ENCODE assay signal across 22 cellular contexts in the genomic region with DNA sequence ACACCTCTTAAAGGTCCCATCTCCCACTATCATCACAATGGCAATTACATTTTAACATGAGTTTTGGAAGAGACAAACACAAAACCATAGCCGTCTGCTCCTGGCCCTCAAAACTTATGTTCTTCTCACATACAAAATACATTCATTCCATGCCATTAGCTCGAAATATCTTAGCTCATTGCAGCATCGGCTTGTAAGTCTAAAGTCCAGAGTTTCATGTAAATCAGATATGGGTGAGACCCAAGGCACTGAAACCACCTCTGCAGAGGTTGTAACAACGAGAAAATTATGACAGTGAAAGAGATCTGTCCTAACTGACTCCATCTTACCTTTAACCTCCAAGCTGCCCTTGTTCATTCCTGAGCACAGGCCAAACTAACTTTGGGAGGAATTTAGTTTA.
DNase-seq lines count a peak whose midpoint lies in the region; ATAC-seq, FAIRE-seq and TF ChIP-seq lines count a peak whose summit lies in the region.
"Had no signal": no experiment of that assay in that cellular context is flagged by ENCODE, and none has a peak within 500 bp of the region (broad histone marks: within the 10 kb centered on the region; RNA-seq: fewer than 3 reads in every experiment).

No MANE protein-coding gene starts in this region.

- H3K9ac ChIP-seq in HepG2 (ENCODE audit: insufficient read depth, low read depth, low read length), result no peak overlapping the region
- H3K9ac ChIP-seq: GM23248 had no signal

- ATAC-seq in HepG2 (peak; percentile 89), mucosa of descending colon (peak; percentile 17), HG02571 (IDR thresholded peaks at IDR 0.05; ENCODE audit: unreplicated experiment) (no peak)
- ATAC-seq: A549; CD8-positive, alpha-beta T cell had no signal

- H2AFZ ChIP-seq in hepatocyte, result no peak overlapping the region
- no peak overlapping the region for H2AFZ ChIP-seq in HepG2 (ENCODE audit: low read length)
- H2AFZ ChIP-seq: GM23248 had no signal

- intact Hi-C loops in HepG2 (cut with micrococcal nuclease; ENCODE audit: unreplicated experiment), result no loop called here
- intact Hi-C loops in mucosa of descending colon (cut with DNase I, micrococcal nuclease), result no loop called here

- no peak for TF ChIP-seq RAD21 in HepG2 (CRISPR knock-in tag; IDR thresholded peaks at IDR 0.05)

- no peaks in the 10 kb centered on the region for H3K79me2 ChIP-seq in hepatocyte
- no peaks in the 10 kb centered on the region for H3K79me2 ChIP-seq in HepG2 (ENCODE audit: insufficient read depth, low read length)

- WGBS in hepatocyte (ENCODE audit: low lambda C conversion rate, missing lambda C conversion rate), result 78% methylated on average over 4 of the region's 4 CpGs
- WGBS in HepG2 (ENCODE audit: low lambda C conversion rate), result 2% methylated on average over 4 of the region's 4 CpGs

- H3K4me2 ChIP-seq in hepatocyte (no peak overlapping the region), HepG2 (ENCODE audit: low read depth, low read length) (no peak overlapping the region)
- H3K4me2 ChIP-seq: A549 had no signal

- FAIRE-seq in HepG2 (lab: Jason Lieb, UNC), result no peak
- FAIRE-seq: A549, G401.6, H1 had no signal

- POLR2A ChIA-PET in HepG2 (lab: Yijun Ruan, JAX), result no interaction called here

- BruUV-seq in HepG2 (replicated peaks; lab: Mats Ljungman, UMichigan), result no TSS peak

- no peak for TF ChIP-seq CTCF in hepatocyte (IDR thresholded peaks at IDR 0.05; ENCODE audit: poor library complexity)
- TF ChIP-seq CTCF in HepG2 (CRISPR knock-in tag; IDR thresholded peaks at IDR 0.05), result no peak
- TF ChIP-seq CTCF in mucosa of descending colon (IDR thresholded peaks at IDR 0.05), result no peak

- TF ChIP-seq POLR2A in HepG2 (IDR thresholded peaks at IDR 0.05; ENCODE audit: insufficient read depth in 1 of 2, low read depth in 2 of 2, low read length in 2 of 2), result no peak

- no peaks in the 10 kb centered on the region for H3K36me3 ChIP-seq in hepatocyte (replicated peaks; ENCODE audit: insufficient read depth, low read depth)
- H3K36me3 ChIP-seq in HepG2 (replicated peaks in 1 of 2; ENCODE audit: control insufficient read depth in 1 of 2, insufficient read depth in 2 of 2, low read length in 2 of 2), result no peaks in the 10 kb centered on the region
- no peaks in the 10 kb centered on the region for H3K36me3 ChIP-seq in mucosa of descending colon (ENCODE audit: low read depth)

- H4K20me1 ChIP-seq in hepatocyte (ENCODE audit: insufficient read depth, poor library complexity, severe bottlenecking) (no peaks in the 10 kb centered on the region), HepG2 (ENCODE audit: insufficient read depth, low read length) (no peaks in the 10 kb centered on the region)

- DNase-seq in NCI-H526 treated with DMSO at 0.1 percent for 48 hours (lab: John Stamatoyannopoulos, UW) (peak; percentile 64), hepatocyte (ENCODE audit: low spot score) (peak; percentile 22), HepG2 (ENCODE audit: low spot score) (peak; percentile 27), mucosa of descending colon (no peak), CD1c-positive myeloid dendritic cell (ENCODE audit: extremely low spot score) (no peak), NCI-H774 (lab: John Stamatoyannopoulos, UW) (no peak), AML-193 (lab: John Stamatoyannopoulos, UW) (no peak)
- DNase-seq: 8988T; ACHN; C1 segment of cervical spinal cord; Caco-2; CD4-positive, CD25-positive, alpha-beta regulatory T cell; CD8-positive, alpha-beta T cell; DMS153; DND-41; GM23248; H7; HCEC 1CT had no signal

- H3K4me1 ChIP-seq in hepatocyte (ENCODE audit: insufficient read depth), result no peaks in the 10 kb centered on the region
- peaks cover 11% of the 10 kb centered on the region for H3K4me1 ChIP-seq in HepG2 (ENCODE audit: insufficient read depth, low read length)
- no peaks in the 10 kb centered on the region for H3K4me1 ChIP-seq in mucosa of descending colon (ENCODE audit: low read depth)
- H3K4me1 ChIP-seq: A549 had no signal

- H3K9me3 ChIP-seq in hepatocyte (ENCODE audit: low read depth) (no peaks in the 10 kb centered on the region), HepG2 (ENCODE audit: low read length) (no peaks in the 10 kb centered on the region), mucosa of descending colon (no peaks in the 10 kb centered on the region)
- H3K9me3 ChIP-seq: A549, Caco-2 had no signal

- H3K9me2 ChIP-seq in hepatocyte (replicated peaks; ENCODE audit: insufficient read depth), result no peaks in the 10 kb centered on the region

- in situ Hi-C loops in HepG2 (cut with HindIII; ENCODE audit: extremely low pct_ligation_motif_present, low pct_unique_long_range_greater_than_20kb), result no loop called here

- TF ChIP-seq EP300 in HepG2 (IDR thresholded peaks at IDR 0.05; ENCODE audit: low read depth in 2 of 2, low read length in 2 of 2) (no peak), HepG2 (CRISPR knock-in tag; IDR thresholded peaks at IDR 0.05; ENCODE audit: borderline replicate concordance) (no peak)

- H3K27me3 ChIP-seq in hepatocyte (no peaks in the 10 kb centered on the region), HepG2 (ENCODE audit: control insufficient read depth in 1 of 2, insufficient read depth in 2 of 2, low read length in 2 of 2) (no peaks in the 10 kb centered on the region)

- H3K4me3 ChIP-seq in hepatocyte (no peak overlapping the region), HepG2 (replicated peaks in 1 of 3; ENCODE audit: insufficient read depth in 1 of 3, low read depth in 2 of 3, low read length in 3 of 3) (no peak overlapping the region), mucosa of descending colon (no peak overlapping the region)
- H3K4me3 ChIP-seq: A549, GM23248 had no signal

- CTCF ChIA-PET in HepG2 (lab: Yijun Ruan, JAX; ENCODE audit: low intra/inter-chr PET ratio, low total read pairs), result no interaction called here

- no peak overlapping the region for H3K27ac ChIP-seq in hepatocyte
- no peak overlapping the region for H3K27ac ChIP-seq in HepG2 (ENCODE audit: extremely low read length, insufficient read depth, low read length)
- H3K27ac ChIP-seq: A549, GM23248 had no signal

TF ChIP-seq in HepG2, 621 proteins besides CTCF, POLR2A, EP300 and RAD21 (continues in another document):
- no peak for TF ChIP-seq KAT2B (IDR thresholded peaks at IDR 0.05; ENCODE audit: borderline replicate concordance, low read depth, low read length)
- peak; percentile 66; the same call in 1 of the 2 replicates for TF ChIP-seq HNF4A (CRISPR knock-in tag; IDR thresholded peaks at IDR 0.05)
- TF ChIP-seq, protein P1, sequence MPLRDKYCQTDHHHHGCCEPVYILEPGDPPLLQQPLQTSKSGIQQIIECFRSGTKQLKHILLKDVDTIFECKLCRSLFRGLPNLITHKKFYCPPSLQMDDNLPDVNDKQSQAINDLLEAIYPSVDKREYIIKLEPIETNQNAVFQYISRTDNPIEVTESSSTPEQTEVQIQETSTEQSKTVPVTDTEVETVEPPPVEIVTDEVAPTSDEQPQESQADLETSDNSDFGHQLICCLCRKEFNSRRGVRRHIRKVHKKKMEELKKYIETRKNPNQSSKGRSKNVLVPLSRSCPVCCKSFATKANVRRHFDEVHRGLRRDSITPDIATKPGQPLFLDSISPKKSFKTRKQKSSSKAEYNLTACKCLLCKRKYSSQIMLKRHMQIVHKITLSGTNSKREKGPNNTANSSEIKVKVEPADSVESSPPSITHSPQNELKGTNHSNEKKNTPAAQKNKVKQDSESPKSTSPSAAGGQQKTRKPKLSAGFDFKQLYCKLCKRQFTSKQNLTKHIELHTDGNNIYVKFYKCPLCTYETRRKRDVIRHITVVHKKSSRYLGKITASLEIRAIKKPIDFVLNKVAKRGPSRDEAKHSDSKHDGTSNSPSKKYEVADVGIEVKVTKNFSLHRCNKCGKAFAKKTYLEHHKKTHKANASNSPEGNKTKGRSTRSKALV (CRISPR knock-in tag; IDR thresholded peaks at IDR 0.05), result no peak
- TF ChIP-seq, protein P2, sequence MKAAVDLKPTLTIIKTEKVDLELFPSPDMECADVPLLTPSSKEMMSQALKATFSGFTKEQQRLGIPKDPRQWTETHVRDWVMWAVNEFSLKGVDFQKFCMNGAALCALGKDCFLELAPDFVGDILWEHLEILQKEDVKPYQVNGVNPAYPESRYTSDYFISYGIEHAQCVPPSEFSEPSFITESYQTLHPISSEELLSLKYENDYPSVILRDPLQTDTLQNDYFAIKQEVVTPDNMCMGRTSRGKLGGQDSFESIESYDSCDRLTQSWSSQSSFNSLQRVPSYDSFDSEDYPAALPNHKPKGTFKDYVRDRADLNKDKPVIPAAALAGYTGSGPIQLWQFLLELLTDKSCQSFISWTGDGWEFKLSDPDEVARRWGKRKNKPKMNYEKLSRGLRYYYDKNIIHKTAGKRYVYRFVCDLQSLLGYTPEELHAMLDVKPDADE (CRISPR knock-in tag; IDR thresholded peaks at IDR 0.05), result no peak
- TF ChIP-seq, protein P3, sequence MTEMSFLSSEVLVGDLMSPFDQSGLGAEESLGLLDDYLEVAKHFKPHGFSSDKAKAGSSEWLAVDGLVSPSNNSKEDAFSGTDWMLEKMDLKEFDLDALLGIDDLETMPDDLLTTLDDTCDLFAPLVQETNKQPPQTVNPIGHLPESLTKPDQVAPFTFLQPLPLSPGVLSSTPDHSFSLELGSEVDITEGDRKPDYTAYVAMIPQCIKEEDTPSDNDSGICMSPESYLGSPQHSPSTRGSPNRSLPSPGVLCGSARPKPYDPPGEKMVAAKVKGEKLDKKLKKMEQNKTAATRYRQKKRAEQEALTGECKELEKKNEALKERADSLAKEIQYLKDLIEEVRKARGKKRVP (CRISPR knock-in tag; IDR thresholded peaks at IDR 0.05), result peak in 1 of 2 experiments; percentile 52; a peak in 1 of 4 replicates
- TF ChIP-seq CEBPB (IDR thresholded peaks at IDR 0.05; ENCODE audit: borderline replicate concordance, low read depth, low read length), result 0 out of 2 replicates have a peak, but pooled peaks have one; percentile 32

Comparison
In these comparisons a context has a peak if more than half of its experiments do, and no peak if none do; other contexts are left out.
1. DNase-seq: peak in NCI-H526 treated with DMSO at 0.1 percent for 48 hours (single experiment), hepatocyte (single experiment) and HepG2 (single experiment); none in mucosa of descending colon (0 of 3), CD1c-positive myeloid dendritic cell (single experiment), NCI-H774 (single experiment) and AML-193 (0 of 2).